ENCODE assay signal across 8 cellular contexts in the genomic region with DNA sequence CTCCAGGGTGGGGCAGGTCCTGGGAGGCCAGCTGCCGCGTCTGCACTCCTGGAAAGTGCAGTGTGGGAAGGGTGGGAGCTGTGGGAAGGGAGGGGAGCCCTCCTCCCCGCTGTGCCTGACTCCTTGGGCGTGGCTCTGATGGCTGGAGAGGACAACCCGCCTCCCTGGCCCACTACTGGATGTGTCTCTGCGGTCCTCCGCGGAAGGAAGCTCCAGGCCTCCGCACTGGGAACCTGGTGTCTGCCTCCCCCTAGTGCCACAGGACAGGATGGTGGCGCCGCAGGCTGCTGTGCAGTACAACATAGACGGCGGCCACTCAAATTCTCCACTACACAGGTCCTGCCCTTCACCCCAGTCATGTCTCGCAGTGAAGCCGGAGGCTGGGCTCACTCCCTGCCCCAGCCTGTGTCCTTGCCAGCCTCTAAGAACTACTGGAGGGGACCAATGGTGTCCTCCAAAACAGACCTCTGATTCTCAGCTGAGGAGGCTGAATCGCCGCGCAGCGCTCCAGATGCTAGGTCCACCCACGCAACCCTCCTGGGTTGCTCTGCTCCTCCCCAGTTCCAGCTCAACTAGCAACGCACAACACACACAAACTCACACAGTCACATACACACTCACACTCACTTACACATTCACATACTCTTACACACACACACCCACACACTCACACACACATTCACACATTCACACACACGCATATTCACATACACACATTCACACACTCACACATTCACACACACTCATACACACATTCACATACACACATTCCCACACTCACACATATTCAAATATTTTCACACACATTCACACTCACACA. TPM values are rescaled to one million over a fixed set of nuclear protein-coding genes. Genes with fewer than 3 reads are reported as not detected.
DNase-seq lines count a peak whose midpoint lies in the region; ATAC-seq and TF ChIP-seq lines count a peak whose summit lies in the region.

No MANE protein-coding gene starts in this region.

- H3K9me3 Mint-ChIP-seq in activated naive CD8-positive, alpha-beta T cell (ENCODE audit: low read depth): no peaks in the 10 kb centered on the region

- DNase-seq in DMS 273 treated with DMSO at 0.1 percent for 48 hours (lab: John Stamatoyannopoulos, UW) (peak; percentile 37), NT2/D1 (ENCODE audit: low read depth, low spot score) (peak; percentile 58), heart right ventricle (peak; percentile 77 to 80), psoas muscle (peak; percentile 63 to 82)

- intact Hi-C loops in heart right ventricle (cut with DNase I): loop anchor here in 9 of 10 donors (1.0 to 5.0 kb wide), 9 partner anchors 243 to 387 kb away; no protein-coding TSS in a partner anchor
- intact Hi-C loops in psoas muscle (cut with DNase I): loop anchor here (2.0 to 5.0 kb wide), 3 partner anchors 138 to 243 kb away; no protein-coding TSS in a partner anchor

- H3K4me3 ChIP-seq in NT2/D1 (ENCODE audit: insufficient read length, low read depth): no peak overlapping the region
- H3K4me3 ChIP-seq in heart right ventricle: peak overlapping the region in 4 of 10 donors; percentile 6 to 13 (median 12)
- no peak overlapping the region for H3K4me3 ChIP-seq in psoas muscle

- H3K27ac Mint-ChIP-seq in activated naive CD8-positive, alpha-beta T cell: peak overlapping the region; percentile 17

- no peaks in the 10 kb centered on the region for H3K27me3 ChIP-seq in NT2/D1 (ENCODE audit: insufficient read depth, insufficient read length)
- peaks cover 0 to 3% (median 0%) of the 10 kb centered on the region in 7 donors for H3K27me3 ChIP-seq in heart right ventricle
- H3K27me3 ChIP-seq in psoas muscle (ENCODE audit: insufficient read depth in 3 of 3, low read length in 2 of 3): peaks cover 0 to 10% (median 0%) of the 10 kb centered on the region in 3 donors

- WGBS in heart right ventricle, 2 donors: 20 to 27% methylated on average over 21 to 22 of the region's 22 CpGs
- 35 to 45% (median 37%) methylated on average over 21 to 22 of the region's 22 CpGs for whole genome bisulfite sequencing in psoas muscle, 3 donors

- peak overlapping the region; percentile 38 for H3K9ac ChIP-seq in NT2/D1 (ENCODE audit: insufficient read length, low read depth)

- peaks cover 2% of the 10 kb centered on the region for H3K27me3 Mint-ChIP-seq in activated naive CD8-positive, alpha-beta T cell

- H3K9me3 ChIP-seq in NT2/D1 (ENCODE audit: insufficient read depth, low read length): no peaks in the 10 kb centered on the region; the same call in 1 of the 2 replicates
- no peaks in the 10 kb centered on the region for H3K9me3 ChIP-seq in heart right ventricle
- H3K9me3 ChIP-seq in psoas muscle: no peaks in the 10 kb centered on the region

- ATAC-seq in HG03135 (IDR thresholded peaks at IDR 0.05; ENCODE audit: unreplicated experiment) (peak; percentile 58), heart right ventricle (peak; percentile 89 to 96 (median 92)), psoas muscle (peak; percentile 55 to 80 (median 68)), HG03565 (IDR thresholded peaks at IDR 0.05; ENCODE audit: unreplicated experiment) (no peak), GM18870 (IDR thresholded peaks at IDR 0.05; ENCODE audit: unreplicated experiment) (no peak)

- no peaks in the 10 kb centered on the region for H3K36me3 Mint-ChIP-seq in activated naive CD8-positive, alpha-beta T cell

- H3K4me3 Mint-ChIP-seq in activated naive CD8-positive, alpha-beta T cell: peak overlapping the region; percentile 17

- H3K4me1 ChIP-seq in NT2/D1 (ENCODE audit: insufficient read depth, insufficient read length) (peaks cover 7% of the 10 kb centered on the region), heart right ventricle (peaks cover 0 to 25% (median 11%) of the 10 kb centered on the region in 9 donors), psoas muscle (no peaks in the 10 kb centered on the region)

- TF ChIP-seq CTCF in heart right ventricle (IDR thresholded peaks at IDR 0.05): peak in 8 of 9 donors; percentile 43 to 74 (median 69)
- TF ChIP-seq CTCF in psoas muscle (IDR thresholded peaks at IDR 0.05): peak; percentile 22

- peaks cover 3% of the 10 kb centered on the region for H3K36me3 ChIP-seq in NT2/D1 (ENCODE audit: insufficient read depth, insufficient read length, low read length)
- H3K36me3 ChIP-seq in heart right ventricle: peaks cover 0 to 16% (median 0%) of the 10 kb centered on the region in 9 donors
- no peaks in the 10 kb centered on the region for H3K36me3 ChIP-seq in psoas muscle (ENCODE audit: insufficient read depth in 1 of 2, low read depth in 1 of 2)

- H3K4me1 Mint-ChIP-seq in activated naive CD8-positive, alpha-beta T cell (ENCODE audit: low read depth): peaks cover 20% of the 10 kb centered on the region

- H3K27ac ChIP-seq in heart right ventricle: peak overlapping the region in 5 of 10 donors; percentile 49 to 74 (median 57)
- no peak overlapping the region for H3K27ac ChIP-seq in psoas muscle

RNA-seq across cellular contexts. Expression of a gene that starts 12.4 kb away (rescaled TPM):
- total RNA-seq in heart right ventricle (1 to 10 TPM in 3 of 10 donors, under 1 TPM in 7; 0.23 to 1.5 (median 0.57) TPM), psoas muscle (under 1 TPM; 0.06 to 0.52 (median 0.10) TPM)
- polyA plus RNA-seq in heart right ventricle (under 1 TPM; 0.16 to 0.88 TPM), psoas muscle (under 1 TPM; 0.04 to 0.06 (median 0.04) TPM)

RNA-seq across cellular contexts. Expression of a gene that starts 15.1 kb away (rescaled TPM):
- total RNA-seq in heart right ventricle (1 to 10 TPM in 7 of 10 donors, under 1 TPM in 3; 0.40 to 3.2 (median 1.4) TPM), psoas muscle (under 1 TPM in 2 of 4 donors, not detected in 2; 0.42 to 0.69 TPM)
- polyA plus RNA-seq in heart right ventricle (1 to 10 TPM; 1.9 to 6.0 TPM), psoas muscle (under 1 TPM; 0.17 to 0.49 (median 0.24) TPM)

Comparison
In these comparisons a context has a peak if more than half of its experiments do, and no peak if none do; other contexts are left out.
1. ATAC-seq: peak in HG03135 (single experiment), heart right ventricle (8 of 8) and psoas muscle (4 of 4); none in HG03565 (single experiment) and GM18870 (single experiment).
2. Peak in every context shown above with its lines, with median percentiles within 50 percentile points of each other: DNase-seq.